ENCODE assay signal across 20 cellular contexts in genomic region chr7:17534348-17534747, GRCh38.
DNase-seq lines count a peak whose midpoint lies in the region; ATAC-seq, FAIRE-seq and TF ChIP-seq lines count a peak whose summit lies in the region.
"Had no signal": no experiment of that assay in that cellular context is flagged by ENCODE, and none has a peak within 500 bp of the region (broad histone marks: within the 10 kb centered on the region; RNA-seq: fewer than 3 reads in every experiment).

No MANE protein-coding gene starts in this region.

- H2AFZ ChIP-seq in IMR-90 (replicated peaks; ENCODE audit: low read length, poor library complexity) (no peak overlapping the region), trophoblast cell (ENCODE audit: insufficient read depth, low read length, poor library complexity) (no peak overlapping the region)
- H2AFZ ChIP-seq: GM23248 had no signal

- H4K5ac ChIP-seq in IMR-90 (ENCODE audit: low read depth, low read length), result no peak overlapping the region

- no peak overlapping the region for H2BK12ac ChIP-seq in trophoblast cell (ENCODE audit: low read length)

- POLR2A ChIA-PET in IMR-90 (lab: Charles Lee; ENCODE audit: unreplicated experiment), result no interaction called here

- ATAC-seq in IMR-90 (ENCODE audit: low read depth) (no peak), sciatic nerve (peak; percentile 70), HG03565 (IDR thresholded peaks at IDR 0.05; ENCODE audit: unreplicated experiment) (no peak)
- ATAC-seq: A549; CD8-positive, alpha-beta T cell had no signal

- no peak overlapping the region for H3K4me2 ChIP-seq in IMR-90 (ENCODE audit: low read depth, low read length)
- H3K4me2 ChIP-seq in trophoblast cell (ENCODE audit: low read length), result no peak overlapping the region
- H3K4me2 ChIP-seq: A549 had no signal

- H2BK20ac ChIP-seq in IMR-90 (ENCODE audit: low read depth, low read length), result no peak overlapping the region

- no peak overlapping the region for H2AK9ac ChIP-seq in IMR-90 (replicated peaks; ENCODE audit: low read depth, low read length, poor library complexity)

- H3K4ac ChIP-seq in IMR-90 (ENCODE audit: low read depth, low read length) (no peak overlapping the region), trophoblast cell (ENCODE audit: low read depth, low read length) (no peak overlapping the region)

- H3K9ac ChIP-seq in IMR-90 (ENCODE audit: low read depth, low read length) (no peak overlapping the region), trophoblast cell (ENCODE audit: low read length) (no peak overlapping the region)
- H3K9ac ChIP-seq: BLaER1 treated with 17β-estradiol and CSF1 and Interleukin-3, amounts not matched to agents 10 nM and 100 nM; GM23248 had no signal

- CTCF ChIA-PET in IMR-90 (lab: Yijun Ruan, JAX), result no interaction called here

- H3K4me3 ChIP-seq in IMR-90 (ENCODE audit: insufficient read depth, low read depth, low read length) (no peak overlapping the region), trophoblast cell (ENCODE audit: low read depth, low read length) (no peak overlapping the region)
- H3K4me3 ChIP-seq: A549; BLaER1 treated with 17β-estradiol and CSF1 and Interleukin-3, amounts not matched to agents 10 nM and 100 nM; GM23248; HAP-1 had no signal

- TF ChIP-seq POLR2A in IMR-90 (IDR thresholded peaks at IDR 0.05; ENCODE audit: low read depth, low read length), result no peak

- H3K56ac ChIP-seq in IMR-90 (ENCODE audit: extremely low read depth, insufficient read depth, low read length), result no peak overlapping the region

- in situ Hi-C loops in IMR-90 (cut with MboI; ENCODE audit: low sequenced_read_pairs), result no loop called here

- H4K20me1 ChIP-seq in IMR-90 (ENCODE audit: insufficient read depth, low read length), result no peaks in the 10 kb centered on the region
- H4K20me1 ChIP-seq: BLaER1 treated with 17β-estradiol and CSF1 and Interleukin-3, amounts not matched to agents 10 nM and 100 nM had no signal

- peak; percentile 76 for FAIRE-seq in islet of Langerhans (lab: Jason Lieb, UNC)
- FAIRE-seq: A549, D721Med, G401.6, GM12891, GM18507 had no signal

- no peak overlapping the region for H4K12ac ChIP-seq in trophoblast cell (ENCODE audit: low read depth, low read length)

- H3K79me1 ChIP-seq in IMR-90 (ENCODE audit: low read depth in 1 of 2, low read length in 2 of 2), result no peaks in the 10 kb centered on the region
- no peaks in the 10 kb centered on the region for H3K79me1 ChIP-seq in trophoblast cell (ENCODE audit: low read length)

- intact Hi-C loops in IMR-90 (cut with micrococcal nuclease), result loop anchor here (5.0 to 10.0 kb wide), 3 partner anchors 113 to 550 kb away; no protein-coding TSS in a partner anchor
- intact Hi-C loops in sciatic nerve (cut with DNase I), result loop anchor here (5.0 kb wide), 1 partner anchor 1353 kb away; no protein-coding TSS in a partner anchor

- H3K79me2 ChIP-seq in trophoblast cell (ENCODE audit: control insufficient read depth, insufficient read depth, low read length, poor library complexity), result no peaks in the 10 kb centered on the region

- no TSS peak for BruUV-seq in IMR-90 (replicated peaks; lab: Mats Ljungman, UMichigan)

- no peak overlapping the region for H3K14ac ChIP-seq in IMR-90 (replicated peaks; ENCODE audit: low read depth, low read length)
- no peak overlapping the region for H3K14ac ChIP-seq in trophoblast cell (ENCODE audit: low read length)

- H2BK15ac ChIP-seq in IMR-90 (ENCODE audit: low read depth, low read length), result no peak overlapping the region

- dilution Hi-C loops in IMR-90 (cut with HindIII; ENCODE audit: low sequenced_read_pairs, unreplicated experiment), result no loop called here

- H3K18ac ChIP-seq in IMR-90 (ENCODE audit: low read depth, low read length) (no peak overlapping the region), trophoblast cell (ENCODE audit: low read length) (no peak overlapping the region)

- H3K27ac ChIP-seq in IMR-90 (ENCODE audit: insufficient read depth, low read length) (no peak overlapping the region), trophoblast cell (ENCODE audit: low read depth, low read length) (no peak overlapping the region)
- H3K27ac ChIP-seq: BLaER1 treated with 17β-estradiol and CSF1 and Interleukin-3, amounts not matched to agents 10 nM and 100 nM; HL-60 had no signal

- WGBS in IMR-90 (ENCODE audit: extremely low coverage in 2 of 2, insufficient read length in 1 of 2), 2 experiments, result no CpG with 5 or more reads among the region's 3 CpGs
- no CpG with 5 or more reads among the region's 3 CpGs for WGBS in trophoblast cell (ENCODE audit: extremely low coverage, insufficient coverage, insufficient read length)

- H3K23ac ChIP-seq in IMR-90 (ENCODE audit: low read depth, low read length), result no peak overlapping the region
- H3K23ac ChIP-seq in trophoblast cell (ENCODE audit: low read length), result no peak overlapping the region

- H3K9me3 ChIP-seq in IMR-90 (ENCODE audit: control insufficient read depth, insufficient read depth, low read length) (no peaks in the 10 kb centered on the region), trophoblast cell (ENCODE audit: insufficient read depth, low read depth, low read length) (no peaks in the 10 kb centered on the region)
- H3K9me3 ChIP-seq: A549; BLaER1 treated with 17β-estradiol and CSF1 and Interleukin-3, amounts not matched to agents 10 nM and 100 nM; HAP-1 had no signal

- H3K36me3 ChIP-seq in IMR-90 (ENCODE audit: control insufficient read depth, insufficient read depth, low read length) (no peaks in the 10 kb centered on the region), trophoblast cell (ENCODE audit: control insufficient read depth in 1 of 2, insufficient read depth in 2 of 2, low read length in 2 of 2) (no peaks in the 10 kb centered on the region)
- H3K36me3 ChIP-seq: BLaER1 treated with 17β-estradiol and CSF1 and Interleukin-3, amounts not matched to agents 10 nM and 100 nM; HAP-1 had no signal

- no peak for TF ChIP-seq RAD21 in IMR-90 (IDR thresholded peaks at IDR 0.05; ENCODE audit: low read length)

- TF ChIP-seq CTCF in IMR-90 (conservative IDR thresholded peaks at IDR 0.05; ENCODE audit: low read depth, low read length), result no peak

- H3K4me1 ChIP-seq in IMR-90 (ENCODE audit: control insufficient read depth, insufficient read depth, low read length), result peaks cover 9% of the 10 kb centered on the region
- no peaks in the 10 kb centered on the region for H3K4me1 ChIP-seq in trophoblast cell (ENCODE audit: control insufficient read depth in 1 of 2, insufficient read depth in 2 of 2, low read length in 2 of 2)
- H3K4me1 ChIP-seq: HAP-1 had no signal

- H4K91ac ChIP-seq in IMR-90 (ENCODE audit: insufficient read depth, low read depth, low read length), result no peak overlapping the region
- H4K91ac ChIP-seq in trophoblast cell (ENCODE audit: low read depth, low read length), result no peak overlapping the region

- H3K27me3 ChIP-seq in IMR-90 (ENCODE audit: control insufficient read depth, insufficient read depth, low read length) (no peaks in the 10 kb centered on the region), trophoblast cell (ENCODE audit: insufficient read depth, low read length) (no peaks in the 10 kb centered on the region)
- H3K27me3 ChIP-seq: BLaER1 treated with 17β-estradiol and CSF1 and Interleukin-3, amounts not matched to agents 10 nM and 100 nM had no signal

- DNase-seq in IMR-90 (no peak), NCI-H82 (lab: John Stamatoyannopoulos, UW) (peak; percentile 48), sciatic nerve (ENCODE audit: low spot score) (no peak), NCI-H1092 (lab: John Stamatoyannopoulos, UW) (no peak), trophoblast cell (no peak)
- DNase-seq in central memory CD4-positive, alpha-beta T cell, result no peak
- DNase-seq: CD8-positive, alpha-beta T cell; COR-L47; GM23248; KG1 had no signal

- H2AK5ac ChIP-seq in IMR-90 (ENCODE audit: low read depth, low read length) (no peak overlapping the region), trophoblast cell (ENCODE audit: low read length) (no peak overlapping the region)

- H2BK120ac ChIP-seq in IMR-90 (ENCODE audit: low read depth, low read length) (no peak overlapping the region), trophoblast cell (ENCODE audit: insufficient read depth, low read length, poor library complexity) (no peak overlapping the region)

- H4K8ac ChIP-seq in IMR-90 (ENCODE audit: low read depth in 2 of 2, low read length in 2 of 2) (no peak overlapping the region), trophoblast cell (ENCODE audit: low read depth, low read length) (no peak overlapping the region)

- peaks cover 6% of the 10 kb centered on the region; the same call in 1 of the 2 replicates for H3K9me1 ChIP-seq in IMR-90 (ENCODE audit: insufficient read depth, low read length)

- H2BK5ac ChIP-seq in IMR-90 (ENCODE audit: low read depth, low read length, poor library complexity, severe bottlenecking) (no peak overlapping the region), trophoblast cell (ENCODE audit: low read depth, low read length, poor library complexity) (no peak overlapping the region)

TF ChIP-seq in IMR-90, 13 proteins besides CTCF, POLR2A, EP300 and RAD21:
- TF ChIP-seq CEBPB (IDR thresholded peaks at IDR 0.05; ENCODE audit: low read depth, low read length), result peak; percentile 36; the same call in 1 of the 2 replicates
- no peak for TF ChIP-seq MAZ (IDR thresholded peaks at IDR 0.05; ENCODE audit: borderline replicate concordance, low read depth, low read length)
